Comparison of ENCODE assay signal across 11 cellular contexts in the genomic region with DNA sequence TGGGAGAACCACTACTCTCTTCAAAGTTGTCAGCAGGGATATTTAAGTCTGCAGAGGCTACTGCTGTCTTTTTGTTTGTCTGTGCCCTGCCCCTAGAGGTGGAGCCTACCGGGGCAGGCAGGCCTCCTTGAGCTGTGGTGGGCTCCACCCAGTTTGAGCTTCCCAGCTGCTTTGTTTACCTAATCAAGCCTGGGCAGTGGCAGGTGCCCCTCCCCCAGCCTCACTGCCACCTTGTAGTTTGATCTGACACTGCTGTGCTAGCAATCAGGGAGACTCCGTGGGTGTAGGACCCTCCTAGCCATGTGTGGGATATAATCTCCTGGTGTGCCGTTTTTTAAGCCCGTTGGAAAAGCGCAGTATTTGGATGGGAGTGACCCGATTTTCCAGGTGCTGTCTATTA. TPM values are rescaled to one million over a fixed set of nuclear protein-coding genes. Genes with fewer than 3 reads are reported as not detected.
"Had no signal": no experiment of that assay in that cellular context is flagged by ENCODE, and none has a peak within 500 bp of the region (broad histone marks: within the 10 kb centered on the region; RNA-seq: fewer than 3 reads in every experiment).

No MANE protein-coding gene starts in this region.

RNA-seq across cellular contexts. Expression of a gene that starts 47.3 kb away (rescaled TPM):
- total RNA-seq: OCI-LY7; PC-3; PC-9; Peyer's patch; RPMI7951; SJCRH30; SJSA1; SK-MEL-5; T-cell; T-helper 1 cell treated with Interleukin-12 subunit alpha and Interleukin-12 subunit beta and Interleukin-4 antibody, amounts not matched to agents 30 ng/mL and 1 ng/mL, for 36 hours had no signal
- polyA plus RNA-seq: SK-N-SH had no signal
